24 cellular contexts compared by ENCODE assay signal in the genomic region with DNA sequence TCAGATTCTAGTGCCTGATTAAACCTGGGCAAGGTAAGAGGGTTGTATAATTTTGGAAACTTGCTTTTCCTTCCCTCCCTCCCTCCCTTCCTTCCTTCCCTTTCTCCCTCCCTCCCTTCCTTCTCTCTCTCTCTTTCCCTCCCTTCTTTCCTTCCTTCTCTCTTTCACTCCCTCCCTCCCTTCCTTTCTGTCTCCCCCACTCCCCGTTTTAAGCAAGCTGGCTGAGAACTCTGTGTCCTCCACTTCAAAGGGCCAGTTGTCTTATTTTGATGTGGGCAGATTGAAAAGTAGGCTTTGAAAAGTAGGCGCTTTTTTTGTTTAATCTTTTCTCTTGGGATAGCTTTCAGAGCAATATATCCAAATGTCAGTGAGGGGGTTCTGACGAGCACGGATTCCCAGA. TPM values are rescaled to one million over a fixed set of nuclear protein-coding genes. Genes with fewer than 3 reads are reported as not detected.
DNase-seq lines count a peak whose midpoint lies in the region; ATAC-seq and TF ChIP-seq lines count a peak whose summit lies in the region.
"Had no signal": no experiment of that assay in that cellular context is flagged by ENCODE, and none has a peak within 500 bp of the region (broad histone marks: within the 10 kb centered on the region; RNA-seq: fewer than 3 reads in every experiment).

No MANE protein-coding gene starts in this region.

- H3K79me2 ChIP-seq in Loucy (ENCODE audit: insufficient read depth, low read length) = no peaks in the 10 kb centered on the region

- no peak overlapping the region for H2BK120ac ChIP-seq in neuronal stem cell (ENCODE audit: low read depth, low read length)

- no peak overlapping the region for H2BK12ac ChIP-seq in neuronal stem cell (ENCODE audit: low read length)

- no peak overlapping the region for H4K8ac ChIP-seq in neuronal stem cell (ENCODE audit: low read depth, low read length)

- no peaks in the 10 kb centered on the region for H3K9me3 ChIP-seq in CD8-positive, alpha-beta T cell (ENCODE audit: low read length)
- H3K9me3 ChIP-seq in Loucy (ENCODE audit: insufficient read depth, low read depth, low read length) = no peaks in the 10 kb centered on the region
- no peaks in the 10 kb centered on the region for H3K9me3 ChIP-seq in iPS-15b (ENCODE audit: control insufficient read depth, insufficient read depth, low read length)
- no peaks in the 10 kb centered on the region for H3K9me3 ChIP-seq in neuronal stem cell (replicated peaks in 1 of 2; ENCODE audit: control insufficient read depth in 2 of 2, insufficient read depth in 1 of 2, low read depth in 1 of 2, low read length in 2 of 2)
- no peaks in the 10 kb centered on the region for H3K9me3 ChIP-seq in stomach
- H3K9me3 ChIP-seq: MG63, vagina had no signal

- CTCF ChIA-PET in CD8-positive, alpha-beta T cell (lab: Charles Lee) = interaction anchor here (9.0 kb wide), 1 partner anchor 321 kb away, joined by 137 read pairs; no protein-coding TSS in a partner anchor

- H3K27me3 ChIP-seq in CD8-positive, alpha-beta T cell (ENCODE audit: insufficient read depth, low read length) = peaks cover 5% of the 10 kb centered on the region
- H3K27me3 ChIP-seq in Loucy (ENCODE audit: insufficient read depth, low read length, poor library complexity, severe bottlenecking) (no peaks in the 10 kb centered on the region), iPS-15b (ENCODE audit: control insufficient read depth, insufficient read depth, low read length) (no peaks in the 10 kb centered on the region), neuronal stem cell (ENCODE audit: control insufficient read depth in 3 of 3, insufficient read depth in 3 of 3, low read depth in 1 of 3, low read length in 3 of 3) (peaks cover 0 to 13% (median 0%) of the 10 kb centered on the region in 3 experiments), stomach (peaks cover 0 to 48% (median 6%) of the 10 kb centered on the region in 3 donors)
- H3K27me3 ChIP-seq: MG63, vagina had no signal

- no peaks in the 10 kb centered on the region for H4K20me1 ChIP-seq in Loucy (ENCODE audit: insufficient read depth, low read length, poor library complexity, severe bottlenecking)

- H3K4me3 Mint-ChIP-seq in CD8-positive, alpha-beta T cell = peak overlapping the region; percentile 53
- H3K4me3 Mint-ChIP-seq: activated CD8-positive, alpha-beta T cell treated with anti-CD3 and anti-CD28 coated beads, Interleukin-2, amount 10 ng/mL, durations not matched to agents 7 days and 5 days had no signal

- no peak for TF ChIP-seq EP300 in stomach (IDR thresholded peaks at IDR 0.05)

- intact Hi-C loops in CD8-positive, alpha-beta T cell (cut with DNase I, micrococcal nuclease) = no loop called here
- intact Hi-C loops in stomach (cut with DNase I; ENCODE audit: low total_unique reads) = no loop called here

- H3K4me1 ChIP-seq in CD8-positive, alpha-beta T cell (ENCODE audit: insufficient read depth, low read length) = peaks cover 16% of the 10 kb centered on the region
- peaks cover 17% of the 10 kb centered on the region for H3K4me1 ChIP-seq in Loucy (ENCODE audit: insufficient read depth, low read length, poor library complexity, severe bottlenecking)
- peaks cover 29% of the 10 kb centered on the region for H3K4me1 ChIP-seq in iPS-15b (ENCODE audit: control insufficient read depth, insufficient read depth, low read length)
- peaks cover 12 to 17% of the 10 kb centered on the region in 2 donors for H3K4me1 ChIP-seq in neuronal stem cell (ENCODE audit: control insufficient read depth in 2 of 2, insufficient read depth in 1 of 2, low read depth in 1 of 2, low read length in 2 of 2)
- peaks cover 0 to 32% (median 8%) of the 10 kb centered on the region in 4 donors for H3K4me1 ChIP-seq in stomach
- H3K4me1 ChIP-seq: vagina had no signal

- H3K4me1 Mint-ChIP-seq in CD8-positive, alpha-beta T cell (ENCODE audit: low read depth) = peaks cover 19% of the 10 kb centered on the region

- POLR2A ChIA-PET in CD8-positive, alpha-beta T cell (lab: Charles Lee) = no interaction called here

- DNase-seq in CD8-positive, alpha-beta T cell = no peak
- DNase-seq in neuronal stem cell (ENCODE audit: low spot score) (no peak), stomach (no peak), amygdala (lab: John Stamatoyannopoulos, UW) (no peak)
- no peak for DNase-seq in stimulated activated CD4-positive, alpha-beta T cell treated with anti-CD3 and anti-CD28 coated beads, Interleukin-15, amount 100 ng/mL, for 24 hours
- DNase-seq: ACHN; cerebellar nuclear complex; DMS79 treated with DMSO at 0.1 percent for 48 hours; hippocampal formation; MG63; NCI-H2029; Right ventricle myocardium superior; stimulated activated naive CD4-positive, alpha-beta T cell treated with Interleukin-2 at 50 U/mL for 16 hours had no signal

- no peak overlapping the region for H2AK5ac ChIP-seq in neuronal stem cell (ENCODE audit: low read depth, low read length)

- H3K27me3 Mint-ChIP-seq in CD8-positive, alpha-beta T cell (ENCODE audit: low read depth) = peaks cover 29% of the 10 kb centered on the region

- H3K18ac ChIP-seq in neuronal stem cell (ENCODE audit: low read length) = no peak overlapping the region

- H3K36me3 Mint-ChIP-seq in CD8-positive, alpha-beta T cell = no peaks in the 10 kb centered on the region
- H3K36me3 Mint-ChIP-seq: CD4-positive, CD25-positive, alpha-beta regulatory T cell had no signal

- no peak overlapping the region for H3K4me3 ChIP-seq in CD8-positive, alpha-beta T cell (ENCODE audit: low read depth, low read length)
- peak overlapping the region; percentile 52 for H3K4me3 ChIP-seq in Loucy (ENCODE audit: low read length, poor library complexity, severe bottlenecking)
- peak overlapping the region; percentile 52 for H3K4me3 ChIP-seq in iPS-15b (ENCODE audit: low read depth, low read length)
- H3K4me3 ChIP-seq in neuronal stem cell (ENCODE audit: low read length in 2 of 2) = no peak overlapping the region
- H3K4me3 ChIP-seq in stomach = no peak overlapping the region
- H3K4me3 ChIP-seq: MG63 had no signal

- no peak overlapping the region for H3K9ac ChIP-seq in Loucy (ENCODE audit: low read depth, low read length, poor library complexity, severe bottlenecking)
- H3K9ac ChIP-seq in iPS-15b (ENCODE audit: low read depth, low read length) = no peak overlapping the region
- no peak overlapping the region for H3K9ac ChIP-seq in neuronal stem cell (ENCODE audit: low read depth, low read length, poor library complexity)

- H2BK15ac ChIP-seq in neuronal stem cell (ENCODE audit: low read length) = no peak overlapping the region

- H3K36me3 ChIP-seq in CD8-positive, alpha-beta T cell (ENCODE audit: insufficient read depth, low read length) = no peaks in the 10 kb centered on the region
- H3K36me3 ChIP-seq in Loucy (ENCODE audit: insufficient read depth, low read length) = no peaks in the 10 kb centered on the region
- no peaks in the 10 kb centered on the region for H3K36me3 ChIP-seq in iPS-15b (ENCODE audit: control insufficient read depth, insufficient read depth, low read length)
- no peaks in the 10 kb centered on the region for H3K36me3 ChIP-seq in neuronal stem cell (replicated peaks in 1 of 2; ENCODE audit: control insufficient read depth in 2 of 2, insufficient read depth in 2 of 2, low read length in 2 of 2)
- no peaks in the 10 kb centered on the region for H3K36me3 ChIP-seq in stomach
- H3K36me3 ChIP-seq: MG63, vagina, WERI-Rb-1 had no signal

- no peaks in the 10 kb centered on the region for H3K9me2 ChIP-seq in Loucy (replicated peaks; ENCODE audit: low read depth, low read length)

- no peak overlapping the region for H2BK5ac ChIP-seq in neuronal stem cell (ENCODE audit: low read length)

- H3K23ac ChIP-seq in neuronal stem cell (ENCODE audit: low read depth, low read length, poor library complexity) = no peak overlapping the region

- no peaks in the 10 kb centered on the region for H3F3A ChIP-seq in Loucy (ENCODE audit: low read depth)

- H3K27ac ChIP-seq in CD8-positive, alpha-beta T cell (ENCODE audit: low read depth, low read length) = no peak overlapping the region
- H3K27ac ChIP-seq in neuronal stem cell (replicated peaks; ENCODE audit: low read length) (no peak overlapping the region), stomach (peak overlapping the region in 1 of 5 donors; percentile 13)
- H3K27ac ChIP-seq: vagina, WERI-Rb-1 had no signal

- H3K14ac ChIP-seq in neuronal stem cell (ENCODE audit: low read length) = no peak overlapping the region

- no peak for ATAC-seq in CD8-positive, alpha-beta T cell
- no peak for ATAC-seq in HG03045 (IDR thresholded peaks at IDR 0.05; ENCODE audit: unreplicated experiment)
- ATAC-seq: activated CD8-positive, alpha-beta T cell treated with anti-CD3 and anti-CD28 coated beads, Interleukin-2, amount 10 ng/mL, durations not matched to agents 7 days and 5 days; left lobe of liver had no signal

- no CpG with 5 or more reads among the region's 4 CpGs for WGBS in neuronal stem cell (ENCODE audit: extremely low coverage in 2 of 2, insufficient read length in 2 of 2, insufficient replicate concordance in 1 of 2), 2 donors
- WGBS in stomach, 5 donors = 29 to 34% (median 30%) methylated on average over 4 of the region's 4 CpGs

- H2AFZ ChIP-seq in Loucy (ENCODE audit: low read length) (peak overlapping the region; percentile 41; the same call in 1 of the 2 replicates), neuronal stem cell (ENCODE audit: low read length) (peak overlapping the region; percentile 91)

- H4K91ac ChIP-seq in neuronal stem cell (ENCODE audit: low read depth, low read length, poor library complexity) = no peak overlapping the region

- no peak for TF ChIP-seq CTCF in CD8-positive, alpha-beta T cell (IDR thresholded peaks at IDR 0.05)
- no peak for TF ChIP-seq CTCF in Loucy (conservative IDR thresholded peaks at IDR 0.05; ENCODE audit: low read length)
- no peak for TF ChIP-seq CTCF in stomach (IDR thresholded peaks at IDR 0.05)

- H3K9me3 Mint-ChIP-seq in CD8-positive, alpha-beta T cell = no peaks in the 10 kb centered on the region

- peak overlapping the region; percentile 72 for H3K4me2 ChIP-seq in Loucy (ENCODE audit: low read depth, low read length, poor library complexity, severe bottlenecking)
- peak overlapping the region; percentile 23 for H3K4me2 ChIP-seq in neuronal stem cell (ENCODE audit: insufficient read depth, low read length, poor library complexity, severe bottlenecking)

- TF ChIP-seq POLR2A in stomach (IDR thresholded peaks at IDR 0.05) = no peak

- no peak overlapping the region for H3K4ac ChIP-seq in neuronal stem cell (ENCODE audit: low read length)

- H3K79me1 ChIP-seq in neuronal stem cell (ENCODE audit: low read depth, low read length) = no peaks in the 10 kb centered on the region

- H3K27ac Mint-ChIP-seq in CD8-positive, alpha-beta T cell = no peak overlapping the region
- H3K27ac Mint-ChIP-seq: activated CD8-positive, alpha-beta T cell treated with anti-CD3 and anti-CD28 coated beads, Interleukin-2, amount 10 ng/mL, durations not matched to agents 7 days and 5 days had no signal

RNA-seq across cellular contexts. Expression of a gene that starts 51.9 kb away (rescaled TPM):
- not detected for total RNA-seq in CD8-positive, alpha-beta T cell
- 0.22 TPM for polyA plus RNA-seq in neuronal stem cell (2013, experiment 1 of 2)
- 0.17 TPM for polyA plus RNA-seq in neuronal stem cell (2013, experiment 2 of 2)
- 10 to 100 TPM in 1 of 5 donors, 1 to 10 TPM in 2, not detected in 2; 1.3 to 24.1 (median 3.6) TPM for total RNA-seq in stomach
- polyA plus RNA-seq in stomach = 1 to 10 TPM in 2 of 3 donors, under 1 TPM in 1; 0.08 to 6.0 (median 2.9) TPM
- total RNA-seq: activated CD8-positive, alpha-beta T cell treated with anti-CD3 and anti-CD28 coated beads, Interleukin-2, amount 10 ng/mL, durations not matched to agents 7 days and 5 days; CD4-positive, CD25-positive, alpha-beta regulatory T cell; NCI-H460; pulmonary artery endothelial cell; T-helper 1 cell treated with Interleukin-12 subunit alpha and Interleukin-12 subunit beta and Interleukin-4 antibody, amounts not matched to agents 30 ng/mL and 1 ng/mL, for 36 hours; vagina had no signal
- polyA plus RNA-seq: CD4-positive, CD25-positive, alpha-beta regulatory T cell had no signal

Comparison
In these comparisons a context has a peak if more than half of its experiments do, and no peak if none do; other contexts are left out.
1. H3K4me3 ChIP-seq: peak in Loucy (single experiment) and iPS-15b (single experiment); none in CD8-positive, alpha-beta T cell (single experiment), neuronal stem cell (0 of 2) and stomach (0 of 4).